In the genomic region with DNA sequence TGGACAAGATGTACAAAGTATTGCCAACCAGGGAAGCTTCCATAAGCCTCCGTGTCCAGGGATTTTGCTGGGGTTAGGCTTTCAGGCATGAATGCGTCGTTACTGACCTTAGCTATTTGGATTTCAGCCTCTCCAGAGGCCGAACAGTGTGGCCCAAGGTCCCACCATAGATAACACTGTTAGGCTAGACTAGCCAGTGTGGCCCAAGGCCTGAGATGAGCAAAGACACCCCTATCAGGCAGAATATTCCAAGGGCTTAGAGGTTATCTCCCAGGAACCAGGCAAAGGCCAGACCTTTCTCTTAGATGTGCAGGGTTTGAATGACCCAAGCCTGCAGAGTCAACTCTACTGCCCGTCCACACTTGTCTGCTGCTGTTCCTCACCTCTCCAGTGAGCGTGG, we compare ENCODE assay signal across 1 cellular context.
TF ChIP-seq lines count a peak whose summit lies in the region.

No MANE protein-coding gene starts in this region.

TF ChIP-seq in K562, 482 proteins besides CTCF, POLR2A, EP300 and RAD21 (continued from another document):
- TF ChIP-seq, protein P1, sequence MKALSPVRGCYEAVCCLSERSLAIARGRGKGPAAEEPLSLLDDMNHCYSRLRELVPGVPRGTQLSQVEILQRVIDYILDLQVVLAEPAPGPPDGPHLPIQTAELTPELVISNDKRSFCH (CRISPR knock-in tag; IDR thresholded peaks at IDR 0.05): no peak
- TF ChIP-seq, protein P1 (tag; IDR thresholded peaks at IDR 0.05): 0 out of 2 replicates have a peak, but pooled peaks have one; percentile 36
- peak; percentile 58; the same call in 1 of the 2 replicates for TF ChIP-seq TCF3 (CRISPR knock-in tag; IDR thresholded peaks at IDR 0.05)
- TF ChIP-seq TAL1 (IDR thresholded peaks at IDR 0.05): peak; percentile 11; the same call in 1 of the 2 replicates
- 0 out of 2 replicates have a peak, but pooled peaks have one; percentile 24 for TF ChIP-seq HSF4 (CRISPR knock-in tag; IDR thresholded peaks at IDR 0.05; ENCODE audit: borderline replicate concordance)
- TF ChIP-seq CBFA2T2 (conservative IDR thresholded peaks at IDR 0.05): peak; percentile 28; the same call in 1 of the 2 replicates
- peak; percentile 33; the same call in 1 of the 2 replicates for TF ChIP-seq ARID1B (IDR thresholded peaks at IDR 0.05)
- TF ChIP-seq L3MBTL2 (IDR thresholded peaks at IDR 0.05): peak; percentile 14; the same call in 1 of the 2 replicates
